Comparison of ENCODE assay signal across 7 cellular contexts in the genomic region with DNA sequence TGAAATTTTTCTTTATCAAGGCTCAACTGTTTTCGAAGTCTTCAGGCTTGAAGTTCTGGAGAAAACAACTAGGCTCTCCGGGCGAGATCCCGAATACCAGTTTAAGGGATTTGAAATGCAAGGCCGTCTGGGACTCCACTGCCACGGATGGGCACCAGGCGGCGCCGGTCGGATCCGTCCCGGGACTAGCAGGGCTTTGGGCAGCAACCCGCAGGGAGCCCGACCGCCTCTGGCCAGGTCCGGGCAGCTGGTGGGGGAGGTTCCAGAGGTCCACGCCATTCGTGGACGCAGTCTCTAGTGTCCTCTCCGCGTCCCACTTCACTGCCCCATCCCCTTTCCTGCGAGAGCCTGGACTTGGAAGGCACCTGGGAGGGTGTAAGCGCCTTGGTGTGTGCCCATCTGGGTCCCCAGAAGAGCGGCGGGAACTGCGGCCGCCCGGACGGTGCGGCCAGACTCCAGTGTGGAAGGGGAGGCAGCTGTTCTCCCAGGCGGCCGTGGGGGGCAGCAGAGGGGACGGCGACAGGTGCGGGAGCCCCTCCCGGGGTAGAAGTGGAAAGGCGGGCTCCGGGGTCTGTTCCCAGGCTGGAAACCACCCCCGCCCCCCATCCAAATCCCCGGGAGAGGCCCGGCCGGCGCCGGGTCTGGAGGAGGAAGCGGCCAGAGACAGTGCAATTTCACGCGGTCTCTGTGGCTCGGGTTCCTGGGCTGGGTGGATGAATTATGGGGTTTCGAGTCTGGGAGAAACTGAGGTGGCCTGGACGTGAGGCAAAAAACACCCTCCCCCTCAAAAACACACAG.
DNase-seq lines count a peak whose midpoint lies in the region; ATAC-seq and TF ChIP-seq lines count a peak whose summit lies in the region.

No MANE protein-coding gene starts in this region.

- peak overlapping the region; percentile 98 for H3K9ac ChIP-seq in NT2/D1 (ENCODE audit: insufficient read length, low read depth)

- H3K27me3 ChIP-seq in NT2/D1 (ENCODE audit: insufficient read depth, insufficient read length) = no peaks in the 10 kb centered on the region

- DNase-seq in NT2/D1 (ENCODE audit: low read depth, low spot score) (peak; percentile 83), epithelial cell of prostate (ENCODE audit: low read depth, low spot score) (peak; percentile 36), midbrain (lab: John Stamatoyannopoulos, UW) (peak; percentile 82)
- DNase-seq in activated T-cell treated with anti-CD3 and anti-CD28 coated beads, Interleukin-2, amount 50 U/mL, for 1 hour = peak; percentile 64
- DNase-seq in stimulated activated CD8-positive, alpha-beta memory T cell treated with anti-CD3 and anti-CD28 coated beads, Interleukin-4, amount 100 ng/mL, for 4 hours (ENCODE audit: low read depth in 2 of 2, low spot score in 1 of 2) = peak; percentile 7 to 11

- peak; percentile 74 for ATAC-seq in HG03432 (IDR thresholded peaks at IDR 0.05; ENCODE audit: unreplicated experiment)

- H3K4me1 ChIP-seq in NT2/D1 (ENCODE audit: insufficient read depth, insufficient read length) = peaks cover 10% of the 10 kb centered on the region

- peak; percentile 74 for TF ChIP-seq CTCF in GM12875 (IDR thresholded peaks at IDR 0.05; ENCODE audit: borderline replicate concordance, insufficient read depth, low read depth, low read length)

- peak overlapping the region; percentile 41 for H3K4me3 ChIP-seq in GM12875 (ENCODE audit: low read depth, low read length)
- peak overlapping the region; percentile 91 for H3K4me3 ChIP-seq in NT2/D1 (ENCODE audit: insufficient read length, low read depth)

- H3K9me3 ChIP-seq in NT2/D1 (ENCODE audit: insufficient read depth, low read length) = peaks cover 6% of the 10 kb centered on the region; the same call in 1 of the 2 replicates

- H3K36me3 ChIP-seq in NT2/D1 (ENCODE audit: insufficient read depth, insufficient read length, low read length) = no peaks in the 10 kb centered on the region

- H3K27ac ChIP-seq in epithelial cell of prostate = peak overlapping the region; percentile 91

Comparison
In these comparisons a context has a peak if more than half of its experiments do, and no peak if none do; other contexts are left out.
1. Peak in every context shown above with its lines: DNase-seq, ATAC-seq, H3K4me3 ChIP-seq and H3K27ac ChIP-seq.
2. DNase-seq: peak in every context shown above with its lines; median percentile 83 in NT2/D1; 82 in midbrain; 64 in activated T-cell treated with anti-CD3 and anti-CD28 coated beads, Interleukin-2, amount 50 U/mL, for 1 hour; 36 in epithelial cell of prostate; 9 in stimulated activated CD8-positive, alpha-beta memory T cell treated with anti-CD3 and anti-CD28 coated beads, Interleukin-4, amount 100 ng/mL, for 4 hours.